8 cellular contexts compared by ENCODE assay signal in the genomic region with DNA sequence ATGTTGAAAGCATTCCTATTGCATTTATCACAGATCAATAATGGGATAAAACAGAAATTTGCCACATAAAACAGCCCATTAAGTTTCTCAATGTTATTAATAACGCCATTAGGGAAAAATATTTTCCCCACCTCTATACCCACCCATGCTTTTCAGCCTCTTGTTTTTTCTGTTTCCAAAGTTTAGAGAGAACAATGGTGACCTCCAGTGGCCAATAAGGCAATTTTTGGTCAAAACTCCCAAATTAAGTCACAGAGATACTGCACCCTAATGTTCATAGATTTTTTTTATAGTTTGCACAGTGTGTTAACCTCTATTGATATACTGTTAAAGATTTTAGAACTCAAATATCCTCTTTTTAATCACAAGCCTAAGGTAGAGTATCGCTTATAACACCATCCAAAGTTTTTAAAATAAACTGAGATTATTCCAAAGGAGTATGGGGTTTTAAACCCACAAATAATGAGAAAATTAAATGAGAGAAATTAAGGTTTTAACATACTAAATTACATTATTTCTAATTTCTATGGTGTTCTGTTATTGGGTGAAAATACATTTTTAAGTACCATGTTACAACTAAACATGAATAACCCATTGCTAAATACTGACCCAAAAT.
DNase-seq lines count a peak whose midpoint lies in the region; ATAC-seq, FAIRE-seq and TF ChIP-seq lines count a peak whose summit lies in the region.
"Had no signal": no experiment of that assay in that cellular context is flagged by ENCODE, and none has a peak within 500 bp of the region (broad histone marks: within the 10 kb centered on the region; RNA-seq: fewer than 3 reads in every experiment).

No MANE protein-coding gene starts in this region.

- ATAC-seq in HG03108 (IDR thresholded peaks at IDR 0.05; ENCODE audit: unreplicated experiment): no peak
- ATAC-seq in GM21360 (IDR thresholded peaks at IDR 0.05; ENCODE audit: unreplicated experiment): no peak

- no peaks in the 10 kb centered on the region for H3K36me3 ChIP-seq in bronchial epithelial cell (ENCODE audit: control insufficient read depth, insufficient read depth, low read length)
- no peaks in the 10 kb centered on the region for H3K36me3 ChIP-seq in stomach

- 63 to 75% (median 69%) methylated on average over 2 of the region's 2 CpGs for WGBS in stomach, 5 donors

- TF ChIP-seq CTCF in GM10248 (IDR thresholded peaks at IDR 0.05; ENCODE audit: control extremely low read depth, extremely low read depth, low read depth, missing control alignments): peak; percentile 28
- peak; percentile 28 for TF ChIP-seq CTCF in bronchial epithelial cell (IDR thresholded peaks at IDR 0.05; ENCODE audit: insufficient read depth, low read length, severe bottlenecking)
- peak; percentile 68 for TF ChIP-seq CTCF in osteocyte (IDR thresholded peaks at IDR 0.05)
- peak in 1 of 7 experiments; percentile 32 for TF ChIP-seq CTCF in stomach (IDR thresholded peaks at IDR 0.05)

- FAIRE-seq in bronchial epithelial cell (lab: Jason Lieb, UNC): no peak

- intact Hi-C loops in stomach (cut with DNase I; ENCODE audit: low total_unique reads): no loop called here

- H3K27me3 ChIP-seq in bronchial epithelial cell (ENCODE audit: control insufficient read depth, insufficient read depth, low read length) (no peaks in the 10 kb centered on the region), stomach (no peaks in the 10 kb centered on the region)

- H3K4me1 ChIP-seq in stomach: no peaks in the 10 kb centered on the region

- no peak for TF ChIP-seq POLR2A in stomach (IDR thresholded peaks at IDR 0.05)

- in situ Hi-C loops in KBM-7 (cut with MboI; ENCODE audit: low pct_unique_long_range_greater_than_20kb, low sequenced_read_pairs): loop anchor here (25.0 kb wide), 1 partner anchor 380 kb away; no protein-coding TSS in a partner anchor

- H3K9me3 ChIP-seq in stomach: no peaks in the 10 kb centered on the region

- CTCF ChIA-PET in GM10248 (lab: Yijun Ruan, JAX): interaction anchor here (1.0 to 2.5 kb wide), 2 partner anchors 13 to 14 kb away, joined by 3 to 21 read pairs; no protein-coding TSS in a partner anchor

- POLR2A ChIA-PET in GM10248 (lab: Yijun Ruan, JAX): no interaction called here

- H3K4me3 ChIP-seq in bronchial epithelial cell (ENCODE audit: low read depth, low read length): no peak overlapping the region
- H3K4me3 ChIP-seq in stomach: no peak overlapping the region

- H3K4me1 Mint-ChIP-seq in osteocyte (ENCODE audit: unreplicated experiment): no peaks in the 10 kb centered on the region

- peaks cover 2% of the 10 kb centered on the region for H3K27me3 Mint-ChIP-seq in osteocyte (ENCODE audit: unreplicated experiment)

- H3K27ac Mint-ChIP-seq in osteocyte (ENCODE audit: unreplicated experiment): no peak overlapping the region
- H3K27ac Mint-ChIP-seq: activated CD4-positive, alpha-beta T cell treated with anti-CD3 and anti-CD28 coated beads, Interleukin-2, amount 10 ng/mL, durations not matched to agents 24 days and 14 days had no signal

- H3K27ac ChIP-seq in stomach: no peak overlapping the region

- H3K36me3 Mint-ChIP-seq in osteocyte (ENCODE audit: unreplicated experiment): no peaks in the 10 kb centered on the region

- no peaks in the 10 kb centered on the region for H3K9me3 Mint-ChIP-seq in osteocyte (ENCODE audit: unreplicated experiment)
- H3K9me3 Mint-ChIP-seq: activated CD4-positive, alpha-beta T cell treated with anti-CD3 and anti-CD28 coated beads, Interleukin-2, amount 10 ng/mL, durations not matched to agents 24 days and 14 days had no signal

- H3K4me3 Mint-ChIP-seq in osteocyte (ENCODE audit: unreplicated experiment): no peak overlapping the region
- H3K4me3 Mint-ChIP-seq: activated CD4-positive, alpha-beta T cell treated with anti-CD3 and anti-CD28 coated beads, Interleukin-2, amount 10 ng/mL, durations not matched to agents 24 days and 14 days had no signal

- peak; percentile 9 for DNase-seq in GM10248 (ENCODE audit: extremely low spot score)
- peak; percentile 28 for DNase-seq in KBM-7
- peak; percentile 21 for DNase-seq in bronchial epithelial cell (ENCODE audit: low read depth)
- DNase-seq in osteocyte (ENCODE audit: extremely low spot score, unreplicated experiment): no peak
- DNase-seq in stomach: no peak
- DNase-seq: activated CD4-positive, alpha-beta T cell treated with anti-CD3 and anti-CD28 coated beads, Interleukin-2, amount 10 ng/mL, durations not matched to agents 24 days and 14 days had no signal

- TF ChIP-seq EP300 in stomach (IDR thresholded peaks at IDR 0.05): no peak

Comparison
In these comparisons a context has a peak if more than half of its experiments do, and no peak if none do; other contexts are left out.
1. DNase-seq: peak in GM10248 (single experiment), KBM-7 (single experiment) and bronchial epithelial cell (single experiment); none in osteocyte (single experiment) and stomach (single experiment).